ENCODE assay signal across 1 cellular context in the genomic region with DNA sequence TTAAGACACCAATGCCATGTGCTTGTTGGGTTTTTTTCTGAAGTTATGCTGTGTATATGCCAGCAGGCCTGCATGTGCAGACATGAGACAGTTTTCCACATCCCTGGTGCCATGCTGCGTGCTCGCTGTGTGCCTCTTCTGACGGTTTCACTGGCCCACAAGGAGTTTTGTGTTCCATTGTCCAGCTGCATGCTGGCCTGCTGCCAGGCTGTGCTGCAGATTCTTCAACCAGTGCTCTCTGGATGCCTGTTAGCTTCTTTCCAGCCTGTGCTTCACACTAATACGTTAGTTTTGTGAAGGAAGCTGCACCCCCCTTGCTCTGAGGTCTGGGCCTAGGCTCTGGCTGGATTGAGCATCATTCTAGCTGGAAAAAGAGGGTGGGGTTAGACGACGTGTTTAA.
A peak's percentile ranks its signal among the peaks of the same experiment; 100 is the strongest.
TF ChIP-seq lines count a peak whose summit lies in the region.

No MANE protein-coding gene starts in this region.

TF ChIP-seq in K562, 482 proteins besides CTCF, POLR2A, EP300 and RAD21:
- TF ChIP-seq ZNF311 (CRISPR knock-in tag; IDR thresholded peaks at IDR 0.05) (no peak), NFIC (IDR thresholded peaks at IDR 0.05) (peak; percentile 60), ZZZ3 (IDR thresholded peaks at IDR 0.05) (no peak)
- TF ChIP-seq, protein P1, sequence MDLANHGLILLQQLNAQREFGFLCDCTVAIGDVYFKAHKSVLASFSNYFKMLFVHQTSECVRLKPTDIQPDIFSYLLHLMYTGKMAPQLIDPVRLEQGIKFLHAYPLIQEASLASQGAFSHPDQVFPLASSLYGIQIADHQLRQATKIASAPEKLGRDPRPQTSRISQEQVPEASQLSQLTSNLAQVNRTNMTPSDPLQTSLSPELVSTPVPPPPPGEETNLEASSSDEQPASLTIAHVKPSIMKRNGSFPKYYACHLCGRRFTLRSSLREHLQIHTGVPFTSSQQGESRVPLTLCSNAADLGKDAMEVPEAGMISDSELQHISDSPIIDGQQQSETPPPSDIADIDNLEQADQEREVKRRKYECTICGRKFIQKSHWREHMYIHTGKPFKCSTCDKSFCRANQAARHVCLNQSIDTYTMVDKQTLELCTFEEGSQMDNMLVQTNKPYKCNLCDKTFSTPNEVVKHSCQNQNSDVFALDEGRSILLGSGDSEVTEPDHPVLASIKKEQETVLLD (IDR thresholded peaks at IDR 0.05): no peak
